8 cellular contexts compared by ENCODE assay signal in the genomic region with DNA sequence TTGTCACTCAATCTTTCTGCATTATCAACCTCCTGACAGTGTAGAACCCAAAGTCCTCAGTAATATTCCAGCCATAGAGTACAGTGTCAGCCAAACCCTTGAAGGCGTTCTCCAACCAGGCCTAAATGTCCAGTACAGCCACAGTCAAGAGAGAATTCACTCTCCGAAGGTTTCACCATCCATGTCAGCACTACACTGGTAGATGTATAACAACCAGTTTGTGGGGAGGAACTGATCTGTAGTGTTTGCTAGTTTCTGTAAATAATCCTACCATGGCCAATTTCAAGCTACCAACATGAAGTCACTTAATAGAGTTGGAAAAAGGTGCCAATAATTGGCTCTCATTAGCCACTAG. TPM values are rescaled to one million over a fixed set of nuclear protein-coding genes. Genes with fewer than 3 reads are reported as not detected.
A peak's percentile ranks its signal among the peaks of the same experiment; 100 is the strongest.
DNase-seq lines count a peak whose midpoint lies in the region; TF ChIP-seq lines count a peak whose summit lies in the region.

No MANE protein-coding gene starts in this region.

- H4K20me1 ChIP-seq in BLaER1 treated with 17β-estradiol and CSF1 and Interleukin-3, amounts not matched to agents 10 nM and 100 nM, result peaks cover 0 to 16% (median 6%) of the 10 kb centered on the region in 11 experiments; a peak in 7 of 22 replicates

- H3K9me3 ChIP-seq in BLaER1 treated with 17β-estradiol and CSF1 and Interleukin-3, amounts not matched to agents 10 nM and 100 nM (replicated peaks in 1 of 11), result no peaks in the 10 kb centered on the region

- H3K27ac Mint-ChIP-seq in chondrocyte (ENCODE audit: unreplicated experiment) (peak overlapping the region; percentile 100), osteocyte (ENCODE audit: unreplicated experiment) (peak overlapping the region; percentile 93)

- H3K9me3 Mint-ChIP-seq in chondrocyte (ENCODE audit: low read depth) (no peaks in the 10 kb centered on the region), osteocyte (ENCODE audit: unreplicated experiment) (no peaks in the 10 kb centered on the region)

- H3K27ac ChIP-seq in BLaER1 treated with 17β-estradiol and CSF1 and Interleukin-3, amounts not matched to agents 10 nM and 100 nM, result peak overlapping the region in 10 of 11 experiments; percentile 84 to 92 (median 86); a peak in 19 of 22 replicates

- H3K4me1 ChIP-seq in BLaER1 treated with 17β-estradiol and CSF1 and Interleukin-3, amounts not matched to agents 10 nM and 100 nM, result peaks cover 36 to 44% (median 39%) of the 10 kb centered on the region in 10 experiments

- TF ChIP-seq CTCF in LNCaP clone FGC (IDR thresholded peaks at IDR 0.05; ENCODE audit: control insufficient read depth, extremely low read depth, insufficient read depth) (no peak), chondrocyte (IDR thresholded peaks at IDR 0.05) (no peak), osteocyte (IDR thresholded peaks at IDR 0.05) (no peak)

- peaks cover 10 to 51% (median 26%) of the 10 kb centered on the region in 11 experiments; a peak in 21 of 22 replicates for H3K36me3 ChIP-seq in BLaER1 treated with 17β-estradiol and CSF1 and Interleukin-3, amounts not matched to agents 10 nM and 100 nM

- H3K4me3 Mint-ChIP-seq in chondrocyte (ENCODE audit: unreplicated experiment) (peak overlapping the region; percentile 94), osteocyte (ENCODE audit: unreplicated experiment) (peak overlapping the region; percentile 85)

- DNase-seq in LNCaP clone FGC (ENCODE audit: low read depth) (no peak), chondrocyte (ENCODE audit: low spot score) (no peak), osteocyte (ENCODE audit: extremely low spot score, unreplicated experiment) (no peak), mesenteric fat pad (ENCODE audit: low spot score) (no peak), kidney glomerular epithelial cell (lab: John Stamatoyannopoulos, UW) (no peak), HUDEP-2 (lab: John Stamatoyannopoulos, UW; ENCODE audit: unreplicated experiment in 76 of 76) (no peak)
- DNase-seq in activated CD4-positive, alpha-beta T cell treated with anti-CD3 and anti-CD28 coated beads for 1 hour, result no peak

- H3K4me2 ChIP-seq in BLaER1 treated with 17β-estradiol and CSF1 and Interleukin-3, amounts not matched to agents 10 nM and 100 nM, result peak overlapping the region; percentile 67 to 96 (median 85); a peak in 20 of 22 replicates

- no peaks in the 10 kb centered on the region for H3K27me3 ChIP-seq in BLaER1 treated with 17β-estradiol and CSF1 and Interleukin-3, amounts not matched to agents 10 nM and 100 nM

- H3K9ac ChIP-seq in BLaER1 treated with 17β-estradiol and CSF1 and Interleukin-3, amounts not matched to agents 10 nM and 100 nM, result peak overlapping the region in 10 of 11 experiments; percentile 17 to 98 (median 87); a peak in 15 of 22 replicates

- H3K4me3 ChIP-seq in BLaER1 treated with 17β-estradiol and CSF1 and Interleukin-3, amounts not matched to agents 10 nM and 100 nM, result peak overlapping the region; percentile 73 to 88 (median 79); a peak in 13 of 20 replicates
- peak overlapping the region; percentile 93 for H3K4me3 ChIP-seq in LNCaP clone FGC (ENCODE audit: low read depth, low read length)

- H3K36me3 Mint-ChIP-seq in chondrocyte (ENCODE audit: low read depth) (no peaks in the 10 kb centered on the region), osteocyte (ENCODE audit: unreplicated experiment) (peaks cover 6% of the 10 kb centered on the region)

- H3K4me1 Mint-ChIP-seq in chondrocyte (ENCODE audit: low read depth), result peaks cover 41% of the 10 kb centered on the region
- peaks cover 37% of the 10 kb centered on the region for H3K4me1 Mint-ChIP-seq in osteocyte (ENCODE audit: unreplicated experiment)

- H3K27me3 Mint-ChIP-seq in chondrocyte (ENCODE audit: low read depth) (no peaks in the 10 kb centered on the region), osteocyte (ENCODE audit: unreplicated experiment) (no peaks in the 10 kb centered on the region)

RNA-seq across cellular contexts. Expression of a gene that starts 0.5 kb away (rescaled TPM):
- total RNA-seq in chondrocyte (23.2 to 25.7 TPM (median 23.6 TPM) in 3 replicates), osteocyte (23.8 and 25.4 TPM in 2 replicates), mesenteric fat pad (10.3 TPM)

RNA-seq across cellular contexts. Expression of a gene that starts 3.0 kb away (rescaled TPM):
- total RNA-seq in chondrocyte (33.1 to 36.1 TPM (median 35.3 TPM) in 3 replicates), osteocyte (38.1 and 45.3 TPM in 2 replicates), mesenteric fat pad (58.7 TPM)

RNA-seq across cellular contexts. Expression of a gene that starts 10.8 kb away (rescaled TPM):
- total RNA-seq in chondrocyte (0.46 TPM in 1 of 3 replicates, not detected in the others), osteocyte (not detected in 2 replicates), mesenteric fat pad (not detected)

RNA-seq across cellular contexts. Expression of a gene that starts 15.8 kb away (rescaled TPM):
- total RNA-seq in chondrocyte (154 to 169 TPM (median 159 TPM) in 3 replicates), osteocyte (158 and 164 TPM in 2 replicates), mesenteric fat pad (169 TPM)

RNA-seq across cellular contexts. Expression of a gene that starts 16.4 kb away (rescaled TPM):
- total RNA-seq in chondrocyte, result 43.1 to 66.5 TPM (median 47.9 TPM) in 3 replicates
- total RNA-seq in osteocyte, result 61.7 and 68.7 TPM in 2 replicates
- 46.5 TPM for total RNA-seq in mesenteric fat pad
